In genomic region chr11:34192481-34193401, GRCh38 we compare ENCODE assay signal across 10 cellular contexts.
DNase-seq lines count a peak whose midpoint lies in the region; ATAC-seq, FAIRE-seq and TF ChIP-seq lines count a peak whose summit lies in the region.
"Had no signal": no experiment of that assay in that cellular context is flagged by ENCODE, and none has a peak within 500 bp of the region (broad histone marks: within the 10 kb centered on the region; RNA-seq: fewer than 3 reads in every experiment).

No MANE protein-coding gene starts in this region.

- H3K9ac ChIP-seq in GM12878 (ENCODE audit: control insufficient read depth, insufficient read depth, low read length) = no peak overlapping the region

- H3K4me3 Mint-ChIP-seq in mesothelial cell of epicardium = no peak overlapping the region

- SMC1A ChIA-PET in GM12878 (lab: Charles Lee; ENCODE audit: uncharacterized antibody, unreplicated experiment) = no interaction called here

- H3K4me1 ChIP-seq in GM12878 (ENCODE audit: control insufficient read depth, insufficient read depth, low read length) (no peaks in the 10 kb centered on the region), vagina (peaks cover 30% of the 10 kb centered on the region), spleen (no peaks in the 10 kb centered on the region)

- H3K27me3 ChIP-seq in GM12878 (replicated peaks in 1 of 2; ENCODE audit: control insufficient read depth in 2 of 2, insufficient read depth in 2 of 2, low read length in 1 of 2) = no peaks in the 10 kb centered on the region
- H3K27me3 ChIP-seq in vagina = no peaks in the 10 kb centered on the region
- no peaks in the 10 kb centered on the region for H3K27me3 ChIP-seq in spleen (replicated peaks in 1 of 7)

- peaks cover 13% of the 10 kb centered on the region for H3K4me1 Mint-ChIP-seq in mesothelial cell of epicardium

- TF ChIP-seq RAD21 in GM12878 (IDR thresholded peaks at IDR 0.05; ENCODE audit: insufficient read depth, low read depth, low read length) = no peak

- H3K79me2 ChIP-seq in GM12878 (ENCODE audit: control insufficient read depth, insufficient read depth, low read length) = no peaks in the 10 kb centered on the region

- H4K20me1 ChIP-seq in GM12878 (ENCODE audit: control insufficient read depth, insufficient read depth) = no peaks in the 10 kb centered on the region

- H3K27ac ChIP-seq in GM12878 (ENCODE audit: control insufficient read depth, insufficient read depth) (no peak overlapping the region), vagina (peak overlapping the region; percentile 47), spleen (no peak overlapping the region)
- H3K27ac ChIP-seq: HL-60 had no signal

- H3K9me3 Mint-ChIP-seq in mesothelial cell of epicardium = no peaks in the 10 kb centered on the region

- no peak overlapping the region for H2AFZ ChIP-seq in GM12878 (ENCODE audit: control insufficient read depth, low read depth, low read length)

- H3K36me3 Mint-ChIP-seq in mesothelial cell of epicardium = no peaks in the 10 kb centered on the region

- H3K4me2 ChIP-seq in GM12878 (ENCODE audit: control insufficient read depth, insufficient read depth) = no peak overlapping the region

- TF ChIP-seq POLR2A in GM12878 (IDR thresholded peaks at IDR 0.05; ENCODE audit: low read depth, low read length) = no peak
- no peak for TF ChIP-seq POLR2A in vagina (IDR thresholded peaks at IDR 0.05)
- TF ChIP-seq POLR2A in spleen (IDR thresholded peaks at IDR 0.05) = no peak

- H3K27ac Mint-ChIP-seq in mesothelial cell of epicardium = no peak overlapping the region

- RAD21 ChIA-PET in GM12878 (lab: Charles Lee; ENCODE audit: unreplicated experiment) = interaction anchor here (1.0 kb wide), 1 partner anchor 18 kb away, joined by 3 read pairs; no protein-coding TSS in a partner anchor

- no TSS peak for BruUV-seq in GM12878 (replicated peaks; lab: Mats Ljungman, UMichigan)

- no peaks in the 10 kb centered on the region for H3K27me3 Mint-ChIP-seq in mesothelial cell of epicardium (ENCODE audit: low read depth)

- intact Hi-C loops in GM12878 (cut with micrococcal nuclease; ENCODE audit: unreplicated experiment) = no loop called here
- intact Hi-C loops in vagina (cut with DNase I) = no loop called here
- intact Hi-C loops in spleen (cut with DNase I; ENCODE audit: low total_unique reads) = no loop called here

- no peaks in the 10 kb centered on the region; a peak in 1 of 4 replicates for H3K36me3 ChIP-seq in GM12878 (ENCODE audit: control insufficient read depth in 2 of 2, insufficient read depth in 2 of 2, low read length in 1 of 2)
- no peaks in the 10 kb centered on the region for H3K36me3 ChIP-seq in vagina
- no peaks in the 10 kb centered on the region for H3K36me3 ChIP-seq in spleen

- DNase-seq in DMS79 (lab: John Stamatoyannopoulos, UW) = peak; percentile 71
- peak; percentile 54 for DNase-seq in MV-4-11 (lab: John Stamatoyannopoulos, UW)
- DNase-seq in GM12878 (ENCODE audit: low read depth, low spot score) = no peak
- DNase-seq in left lobe of liver (ENCODE audit: low spot score) = no peak
- peak in 1 of 2 donors; percentile 94 for DNase-seq in vagina (ENCODE audit: extremely low spot score in 2 of 2)
- DNase-seq in middle frontal gyrus (ENCODE audit: extremely low spot score, low spot score) = no peak
- DNase-seq in spleen = no peak
- no peak for DNase-seq in mesothelial cell of epicardium (ENCODE audit: low spot score in 2 of 2, unreplicated experiment in 2 of 2)

- no peak for FAIRE-seq in GM12878 (lab: Jason Lieb, UNC)
- FAIRE-seq: endometrium had no signal

- no peak for TF ChIP-seq CTCF in GM12878 (IDR thresholded peaks at IDR 0.05 in 2 of 3, conservative IDR thresholded peaks at IDR 0.05 in 1 of 3; ENCODE audit: control insufficient read depth in 2 of 3, extremely low read depth in 1 of 3, insufficient read depth in 1 of 3, low read depth in 3 of 3, low read length in 3 of 3)
- no peak for TF ChIP-seq CTCF in vagina (IDR thresholded peaks at IDR 0.05)
- no peak for TF ChIP-seq CTCF in spleen (IDR thresholded peaks at IDR 0.05 in 8 of 11, conservative IDR thresholded peaks at IDR 0.05 in 3 of 11)
- no peak for TF ChIP-seq CTCF in mesothelial cell of epicardium (IDR thresholded peaks at IDR 0.05; ENCODE audit: unreplicated experiment)

- POLR2A ChIA-PET in GM12878 (lab: Charles Lee) = no interaction called here

- CTCF ChIA-PET in GM12878 (lab: Yijun Ruan, JAX) = no interaction called here

- 59% methylated on average over 14 of the region's 14 CpGs for WGBS in GM12878 (ENCODE audit: insufficient coverage, insufficient replicate concordance, low lambda C conversion rate, missing lambda C conversion rate)
- WGBS in spleen, 5 donors = 71 to 93% (median 79%) methylated on average over 12 to 14 of the region's 14 CpGs

- in situ Hi-C loops in GM12878 (cut with MboI) = no loop called here

- no peak for TF ChIP-seq EP300 in GM12878 (IDR thresholded peaks at IDR 0.05; ENCODE audit: borderline replicate concordance in 1 of 2, control insufficient read depth in 1 of 2, low read depth in 2 of 2, low read length in 2 of 2)

- H3K9me3 ChIP-seq in GM12878 (replicated peaks; ENCODE audit: control insufficient read depth, insufficient read depth, low read length) = no peaks in the 10 kb centered on the region
- no peaks in the 10 kb centered on the region for H3K9me3 ChIP-seq in vagina
- H3K9me3 ChIP-seq in spleen = no peaks in the 10 kb centered on the region

- peak; percentile 54 for ATAC-seq in GM12878
- peak; percentile 13 for ATAC-seq in left lobe of liver

- H3K4me3 ChIP-seq in GM12878 (no peak overlapping the region), vagina (peak overlapping the region in 1 of 2 donors; percentile 16), spleen (no peak overlapping the region)

TF ChIP-seq in GM12878, 131 proteins besides CTCF, POLR2A, EP300 and RAD21 (continues in another document):
- TF ChIP-seq PKNOX1 (IDR thresholded peaks at IDR 0.05) (no peak), KDM1A (IDR thresholded peaks at IDR 0.05; ENCODE audit: borderline replicate concordance) (no peak), CUX1 (IDR thresholded peaks at IDR 0.05; ENCODE audit: insufficient replicate concordance, low read depth, low read length) (no peak), ZNF622 (IDR thresholded peaks at IDR 0.05) (no peak), SP1 (IDR thresholded peaks at IDR 0.05; ENCODE audit: low read depth, low read length) (no peak), RUNX3 (IDR thresholded peaks at IDR 0.05; ENCODE audit: low read length) (no peak), SMC3 (IDR thresholded peaks at IDR 0.05; ENCODE audit: borderline replicate concordance, low read length) (no peak), BHLHE40 (IDR thresholded peaks at IDR 0.05; ENCODE audit: borderline replicate concordance in 1 of 2, low read depth in 2 of 2, low read length in 1 of 2) (no peak), MTA2 (IDR thresholded peaks at IDR 0.05; ENCODE audit: low read depth) (no peak), SREBF2 (IDR thresholded peaks at IDR 0.05; ENCODE audit: low read length) (no peak), CBFB (IDR thresholded peaks at IDR 0.05; ENCODE audit: low read depth) (no peak), KAT2A (conservative IDR thresholded peaks at IDR 0.05; ENCODE audit: control insufficient read depth, low read depth, low read length) (no peak)

Comparison
In these comparisons a context has a peak if more than half of its experiments do, and no peak if none do; other contexts are left out.
1. DNase-seq: peak in DMS79 (single experiment) and MV-4-11 (single experiment); none in GM12878 (single experiment), left lobe of liver (single experiment), middle frontal gyrus (single experiment), spleen (single experiment) and mesothelial cell of epicardium (0 of 2).